ENCODE assay signal across 1 cellular context in the genomic region with DNA sequence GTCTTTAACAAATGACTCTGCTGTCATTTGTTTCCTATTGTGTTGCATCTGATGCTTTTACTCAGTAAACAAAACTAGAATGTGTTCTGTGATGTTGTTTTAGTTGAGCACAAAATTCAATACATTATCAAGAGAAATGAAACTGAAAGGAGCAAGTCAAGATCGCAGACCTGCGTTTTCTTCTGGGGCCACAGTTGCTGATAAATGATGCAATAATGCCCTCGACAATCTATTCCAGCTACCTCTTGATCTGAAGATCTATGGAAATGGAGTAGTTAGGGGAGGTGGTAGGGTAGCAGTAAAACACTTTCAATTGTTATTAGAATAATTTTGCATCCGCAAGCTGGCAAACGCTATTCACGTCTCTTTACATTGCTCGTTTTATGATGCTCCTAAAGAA.
TF ChIP-seq lines count a peak whose summit lies in the region.

No MANE protein-coding gene starts in this region.

TF ChIP-seq in H1, 55 proteins besides CTCF, POLR2A, EP300 and RAD21:
- TF ChIP-seq, protein P1, sequence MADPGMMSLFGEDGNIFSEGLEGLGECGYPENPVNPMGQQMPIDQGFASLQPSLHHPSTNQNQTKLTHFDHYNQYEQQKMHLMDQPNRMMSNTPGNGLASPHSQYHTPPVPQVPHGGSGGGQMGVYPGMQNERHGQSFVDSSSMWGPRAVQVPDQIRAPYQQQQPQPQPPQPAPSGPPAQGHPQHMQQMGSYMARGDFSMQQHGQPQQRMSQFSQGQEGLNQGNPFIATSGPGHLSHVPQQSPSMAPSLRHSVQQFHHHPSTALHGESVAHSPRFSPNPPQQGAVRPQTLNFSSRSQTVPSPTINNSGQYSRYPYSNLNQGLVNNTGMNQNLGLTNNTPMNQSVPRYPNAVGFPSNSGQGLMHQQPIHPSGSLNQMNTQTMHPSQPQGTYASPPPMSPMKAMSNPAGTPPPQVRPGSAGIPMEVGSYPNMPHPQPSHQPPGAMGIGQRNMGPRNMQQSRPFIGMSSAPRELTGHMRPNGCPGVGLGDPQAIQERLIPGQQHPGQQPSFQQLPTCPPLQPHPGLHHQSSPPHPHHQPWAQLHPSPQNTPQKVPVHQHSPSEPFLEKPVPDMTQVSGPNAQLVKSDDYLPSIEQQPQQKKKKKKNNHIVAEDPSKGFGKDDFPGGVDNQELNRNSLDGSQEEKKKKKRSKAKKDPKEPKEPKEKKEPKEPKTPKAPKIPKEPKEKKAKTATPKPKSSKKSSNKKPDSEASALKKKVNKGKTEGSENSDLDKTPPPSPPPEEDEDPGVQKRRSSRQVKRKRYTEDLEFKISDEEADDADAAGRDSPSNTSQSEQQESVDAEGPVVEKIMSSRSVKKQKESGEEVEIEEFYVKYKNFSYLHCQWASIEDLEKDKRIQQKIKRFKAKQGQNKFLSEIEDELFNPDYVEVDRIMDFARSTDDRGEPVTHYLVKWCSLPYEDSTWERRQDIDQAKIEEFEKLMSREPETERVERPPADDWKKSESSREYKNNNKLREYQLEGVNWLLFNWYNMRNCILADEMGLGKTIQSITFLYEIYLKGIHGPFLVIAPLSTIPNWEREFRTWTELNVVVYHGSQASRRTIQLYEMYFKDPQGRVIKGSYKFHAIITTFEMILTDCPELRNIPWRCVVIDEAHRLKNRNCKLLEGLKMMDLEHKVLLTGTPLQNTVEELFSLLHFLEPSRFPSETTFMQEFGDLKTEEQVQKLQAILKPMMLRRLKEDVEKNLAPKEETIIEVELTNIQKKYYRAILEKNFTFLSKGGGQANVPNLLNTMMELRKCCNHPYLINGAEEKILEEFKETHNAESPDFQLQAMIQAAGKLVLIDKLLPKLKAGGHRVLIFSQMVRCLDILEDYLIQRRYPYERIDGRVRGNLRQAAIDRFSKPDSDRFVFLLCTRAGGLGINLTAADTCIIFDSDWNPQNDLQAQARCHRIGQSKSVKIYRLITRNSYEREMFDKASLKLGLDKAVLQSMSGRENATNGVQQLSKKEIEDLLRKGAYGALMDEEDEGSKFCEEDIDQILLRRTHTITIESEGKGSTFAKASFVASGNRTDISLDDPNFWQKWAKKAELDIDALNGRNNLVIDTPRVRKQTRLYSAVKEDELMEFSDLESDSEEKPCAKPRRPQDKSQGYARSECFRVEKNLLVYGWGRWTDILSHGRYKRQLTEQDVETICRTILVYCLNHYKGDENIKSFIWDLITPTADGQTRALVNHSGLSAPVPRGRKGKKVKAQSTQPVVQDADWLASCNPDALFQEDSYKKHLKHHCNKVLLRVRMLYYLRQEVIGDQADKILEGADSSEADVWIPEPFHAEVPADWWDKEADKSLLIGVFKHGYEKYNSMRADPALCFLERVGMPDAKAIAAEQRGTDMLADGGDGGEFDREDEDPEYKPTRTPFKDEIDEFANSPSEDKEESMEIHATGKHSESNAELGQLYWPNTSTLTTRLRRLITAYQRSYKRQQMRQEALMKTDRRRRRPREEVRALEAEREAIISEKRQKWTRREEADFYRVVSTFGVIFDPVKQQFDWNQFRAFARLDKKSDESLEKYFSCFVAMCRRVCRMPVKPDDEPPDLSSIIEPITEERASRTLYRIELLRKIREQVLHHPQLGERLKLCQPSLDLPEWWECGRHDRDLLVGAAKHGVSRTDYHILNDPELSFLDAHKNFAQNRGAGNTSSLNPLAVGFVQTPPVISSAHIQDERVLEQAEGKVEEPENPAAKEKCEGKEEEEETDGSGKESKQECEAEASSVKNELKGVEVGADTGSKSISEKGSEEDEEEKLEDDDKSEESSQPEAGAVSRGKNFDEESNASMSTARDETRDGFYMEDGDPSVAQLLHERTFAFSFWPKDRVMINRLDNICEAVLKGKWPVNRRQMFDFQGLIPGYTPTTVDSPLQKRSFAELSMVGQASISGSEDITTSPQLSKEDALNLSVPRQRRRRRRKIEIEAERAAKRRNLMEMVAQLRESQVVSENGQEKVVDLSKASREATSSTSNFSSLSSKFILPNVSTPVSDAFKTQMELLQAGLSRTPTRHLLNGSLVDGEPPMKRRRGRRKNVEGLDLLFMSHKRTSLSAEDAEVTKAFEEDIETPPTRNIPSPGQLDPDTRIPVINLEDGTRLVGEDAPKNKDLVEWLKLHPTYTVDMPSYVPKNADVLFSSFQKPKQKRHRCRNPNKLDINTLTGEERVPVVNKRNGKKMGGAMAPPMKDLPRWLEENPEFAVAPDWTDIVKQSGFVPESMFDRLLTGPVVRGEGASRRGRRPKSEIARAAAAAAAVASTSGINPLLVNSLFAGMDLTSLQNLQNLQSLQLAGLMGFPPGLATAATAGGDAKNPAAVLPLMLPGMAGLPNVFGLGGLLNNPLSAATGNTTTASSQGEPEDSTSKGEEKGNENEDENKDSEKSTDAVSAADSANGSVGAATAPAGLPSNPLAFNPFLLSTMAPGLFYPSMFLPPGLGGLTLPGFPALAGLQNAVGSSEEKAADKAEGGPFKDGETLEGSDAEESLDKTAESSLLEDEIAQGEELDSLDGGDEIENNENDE (IDR thresholded peaks at IDR 0.05; ENCODE audit: insufficient replicate concordance, low read length) = no peak
- TF ChIP-seq CEBPB (IDR thresholded peaks at IDR 0.05; ENCODE audit: low read depth, low read length) (peak; percentile 78; the same call in 1 of the 2 replicates), SAP30 (IDR thresholded peaks at IDR 0.05; ENCODE audit: insufficient read depth, insufficient replicate concordance, low read length) (no peak)
TF ChIP-seq in H1: peak in this region for 1.
